In the genomic region with DNA sequence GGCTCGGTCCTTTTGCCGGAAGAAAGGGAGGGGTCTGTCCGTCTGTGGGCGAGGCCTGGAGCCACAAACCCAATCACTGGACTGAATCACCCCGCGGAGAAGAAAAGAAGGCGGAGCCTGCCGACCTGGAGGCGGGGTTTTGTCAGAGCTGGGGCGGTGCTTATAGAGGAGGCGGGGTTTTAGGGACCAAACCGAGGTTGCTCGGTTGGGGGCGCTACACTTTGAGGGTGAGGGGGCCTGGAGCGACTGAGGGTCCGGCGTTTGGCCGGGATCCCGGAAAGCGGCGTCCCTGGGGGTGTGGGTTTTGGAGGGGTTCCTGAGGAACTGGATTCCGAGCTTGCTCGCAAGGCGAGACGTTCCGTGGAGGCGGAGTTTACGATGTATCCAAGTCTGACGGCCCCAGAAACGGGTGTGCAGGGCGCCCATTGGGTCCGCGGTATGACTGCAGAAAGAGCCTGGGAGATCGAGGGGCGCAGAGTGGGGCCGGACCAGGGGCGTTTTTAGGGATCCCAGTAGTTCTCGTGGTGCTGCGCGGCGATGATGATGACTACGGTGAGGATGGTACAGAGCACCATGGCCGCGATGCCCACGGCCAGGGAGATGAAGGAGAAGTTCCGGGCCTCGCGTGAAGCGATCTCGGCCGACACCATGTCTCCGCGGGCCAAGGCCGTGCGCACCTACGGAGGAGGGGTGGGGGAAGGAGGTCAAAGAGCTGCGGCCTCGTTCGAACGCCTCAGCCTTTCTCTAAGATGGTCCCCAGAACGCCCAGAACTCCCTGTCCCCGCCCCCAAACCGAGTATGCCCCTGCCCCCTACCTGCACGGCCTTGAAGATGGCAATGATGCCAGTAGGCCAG, we compare ENCODE assay signal across 9 cellular contexts. TPM values are rescaled to one million over a fixed set of nuclear protein-coding genes. Genes with fewer than 3 reads are reported as not detected.
DNase-seq lines count a peak whose midpoint lies in the region; ATAC-seq, FAIRE-seq and TF ChIP-seq lines count a peak whose summit lies in the region.
"Had no signal": no experiment of that assay in that cellular context is flagged by ENCODE, and none has a peak within 500 bp of the region (broad histone marks: within the 10 kb centered on the region; RNA-seq: fewer than 3 reads in every experiment).

No MANE protein-coding gene starts in this region.

- POLR2A ChIA-PET in CD8-positive, alpha-beta memory T cell (lab: Charles Lee) = no interaction called here
- POLR2A ChIA-PET in activated CD4-positive, alpha-beta memory T cell treated with anti-CD3 and anti-CD28 coated beads, Interleukin-2, amount 10 ng/mL, durations not matched to agents 7 days and 5 days (lab: Charles Lee) = interaction anchor here (1.0 kb wide), 1 partner anchor 28 kb away, joined by 4 read pairs; no protein-coding TSS in a partner anchor

- H3K27me3 Mint-ChIP-seq in CD8-positive, alpha-beta memory T cell = peaks cover 29 to 47% of the 10 kb centered on the region in 2 donors
- H3K27me3 Mint-ChIP-seq in activated CD4-positive, alpha-beta memory T cell treated with anti-CD3 and anti-CD28 coated beads, Interleukin-2, amount 10 ng/mL, durations not matched to agents 7 days and 5 days = peaks cover 70% of the 10 kb centered on the region
- H3K27me3 Mint-ChIP-seq in effector memory CD8-positive, alpha-beta T cell = peaks cover 42 to 62% of the 10 kb centered on the region in 2 donors

- no peaks in the 10 kb centered on the region for H3K36me3 ChIP-seq in CD8-positive, alpha-beta memory T cell (ENCODE audit: insufficient read depth, low read length)
- H3K36me3 ChIP-seq in neutrophil (no peaks in the 10 kb centered on the region), thoracic aorta (no peaks in the 10 kb centered on the region)

- FAIRE-seq in HTR-8/SVneo (lab: Jason Lieb, UNC) = no peak

- H3K4me1 Mint-ChIP-seq in CD8-positive, alpha-beta memory T cell = peaks cover 37 to 55% (median 51%) of the 10 kb centered on the region in 3 donors
- H3K4me1 Mint-ChIP-seq in activated CD4-positive, alpha-beta memory T cell treated with anti-CD3 and anti-CD28 coated beads, Interleukin-2, amount 10 ng/mL, durations not matched to agents 7 days and 5 days = peaks cover 33% of the 10 kb centered on the region
- H3K4me1 Mint-ChIP-seq in effector memory CD8-positive, alpha-beta T cell (ENCODE audit: low read depth in 2 of 2) = peaks cover 30 to 39% of the 10 kb centered on the region in 2 donors

- no peak overlapping the region for H3K27ac ChIP-seq in CD8-positive, alpha-beta memory T cell (ENCODE audit: low read depth, low read length)
- H3K27ac ChIP-seq in neutrophil (no peak overlapping the region), thoracic aorta (no peak overlapping the region)

- no peaks in the 10 kb centered on the region for H3K27me3 ChIP-seq in CD8-positive, alpha-beta memory T cell (ENCODE audit: insufficient read depth, low read length, poor library complexity, severe bottlenecking)
- H3K27me3 ChIP-seq in neutrophil (peaks cover 82% of the 10 kb centered on the region), thoracic aorta (replicated peaks; ENCODE audit: insufficient read depth) (no peaks in the 10 kb centered on the region)

- H3K9me3 ChIP-seq in CD8-positive, alpha-beta memory T cell (ENCODE audit: low read length) = no peaks in the 10 kb centered on the region
- H3K9me3 ChIP-seq in neutrophil (no peaks in the 10 kb centered on the region), thoracic aorta (no peaks in the 10 kb centered on the region)

- no peak for TF ChIP-seq CTCF in neutrophil (IDR thresholded peaks at IDR 0.05)
- TF ChIP-seq CTCF in thoracic aorta (IDR thresholded peaks at IDR 0.05) = no peak

- CTCF ChIA-PET in CD8-positive, alpha-beta memory T cell (lab: Charles Lee) = interaction anchor here (1.1 to 2.0 kb wide), 3 partner anchors 10 to 46 kb away, joined by 3 to 9 read pairs (median 5); no protein-coding TSS in a partner anchor
- CTCF ChIA-PET in activated CD4-positive, alpha-beta memory T cell treated with anti-CD3 and anti-CD28 coated beads, Interleukin-2, amount 10 ng/mL, durations not matched to agents 7 days and 5 days (lab: Charles Lee) = interaction anchor here (1.0 to 1.6 kb wide), 2 partner anchors 18 to 46 kb away, joined by 3 to 4 read pairs; no protein-coding TSS in a partner anchor

- peak overlapping the region; percentile 28 to 88 (median 68) for H3K27ac Mint-ChIP-seq in CD8-positive, alpha-beta memory T cell
- H3K27ac Mint-ChIP-seq in activated CD4-positive, alpha-beta memory T cell treated with anti-CD3 and anti-CD28 coated beads, Interleukin-2, amount 10 ng/mL, durations not matched to agents 7 days and 5 days = peak overlapping the region; percentile 25
- no peak overlapping the region for H3K27ac Mint-ChIP-seq in effector memory CD8-positive, alpha-beta T cell

- peak; percentile 72 for ATAC-seq in effector memory CD8-positive, alpha-beta T cell (replicated peaks)
- ATAC-seq in thoracic aorta (ENCODE audit: insufficient number of reproducible peaks, low FRiP score, low read depth) = no peak

- H3K9me3 Mint-ChIP-seq in CD8-positive, alpha-beta memory T cell = peaks cover 0 to 8% (median 0%) of the 10 kb centered on the region in 5 donors
- H3K9me3 Mint-ChIP-seq in activated CD4-positive, alpha-beta memory T cell treated with anti-CD3 and anti-CD28 coated beads, Interleukin-2, amount 10 ng/mL, durations not matched to agents 7 days and 5 days = no peaks in the 10 kb centered on the region
- H3K9me3 Mint-ChIP-seq in effector memory CD8-positive, alpha-beta T cell = no peaks in the 10 kb centered on the region

- no peak overlapping the region for H3K4me3 ChIP-seq in CD8-positive, alpha-beta memory T cell (ENCODE audit: low read length)
- H3K4me3 ChIP-seq in neutrophil (ENCODE audit: low read depth in 1 of 2, low read length in 1 of 2) (peak overlapping the region; percentile 40 to 46), thoracic aorta (peak overlapping the region; percentile 26)

- DNase-seq in CD8-positive, alpha-beta memory T cell = peak; percentile 37 to 80 (median 58)
- peak; percentile 68 for DNase-seq in activated CD4-positive, alpha-beta memory T cell treated with anti-CD3 and anti-CD28 coated beads, Interleukin-2, amount 10 ng/mL, durations not matched to agents 7 days and 5 days
- DNase-seq in effector memory CD8-positive, alpha-beta T cell = peak; percentile 55 to 60 (median 58)
- DNase-seq in thoracic aorta (ENCODE audit: low spot score) (no peak), mesenteric fat pad (ENCODE audit: low spot score) (no peak), NOMO-1 treated with DMSO at 0.1 percent for 48 hours (lab: John Stamatoyannopoulos, UW; ENCODE audit: unreplicated experiment) (no peak), HTR-8/SVneo (ENCODE audit: insufficient read length, low spot score) (no peak)

- H3K36me3 Mint-ChIP-seq in CD8-positive, alpha-beta memory T cell = peaks cover 0 to 8% (median 2%) of the 10 kb centered on the region in 3 donors
- peaks cover 5% of the 10 kb centered on the region for H3K36me3 Mint-ChIP-seq in activated CD4-positive, alpha-beta memory T cell treated with anti-CD3 and anti-CD28 coated beads, Interleukin-2, amount 10 ng/mL, durations not matched to agents 7 days and 5 days (ENCODE audit: low read depth)
- H3K36me3 Mint-ChIP-seq in effector memory CD8-positive, alpha-beta T cell (ENCODE audit: insufficient read depth) = peaks cover 17% of the 10 kb centered on the region

- peaks cover 14% of the 10 kb centered on the region for H3K4me1 ChIP-seq in CD8-positive, alpha-beta memory T cell (ENCODE audit: insufficient read depth, low read length)
- H3K4me1 ChIP-seq in neutrophil (ENCODE audit: control insufficient read depth in 1 of 2, insufficient read depth in 1 of 2, low read depth in 1 of 2, low read length in 1 of 2) = peaks cover 14 to 17% of the 10 kb centered on the region in 2 experiments
- peaks cover 15 to 34% of the 10 kb centered on the region in 2 donors for H3K4me1 ChIP-seq in thoracic aorta (ENCODE audit: control insufficient read depth in 1 of 2, low read depth in 2 of 2)

- peak overlapping the region; percentile 80 to 89 (median 84) for H3K4me3 Mint-ChIP-seq in CD8-positive, alpha-beta memory T cell
- H3K4me3 Mint-ChIP-seq in activated CD4-positive, alpha-beta memory T cell treated with anti-CD3 and anti-CD28 coated beads, Interleukin-2, amount 10 ng/mL, durations not matched to agents 7 days and 5 days = peak overlapping the region; percentile 70
- peak overlapping the region; percentile 81 to 82 for H3K4me3 Mint-ChIP-seq in effector memory CD8-positive, alpha-beta T cell

RNA-seq across cellular contexts. Expression of a gene that starts 2.8 kb away (rescaled TPM):
- total RNA-seq in CD8-positive, alpha-beta memory T cell = under 1 TPM; 0.35 to 0.55 TPM
- polyA plus RNA-seq in CD8-positive, alpha-beta memory T cell = 0.72 TPM
- total RNA-seq in activated CD4-positive, alpha-beta memory T cell treated with anti-CD3 and anti-CD28 coated beads, Interleukin-2, amount 10 ng/mL, durations not matched to agents 7 days and 5 days = under 1 TPM; 0.13 to 0.28 TPM
- total RNA-seq in thoracic aorta = 1 to 10 TPM; 3.8 to 6.8 TPM
- 1.0 TPM for total RNA-seq in mesenteric fat pad
- total RNA-seq: Daoy had no signal

RNA-seq across cellular contexts. Expression of a gene that starts 5.0 kb away (rescaled TPM):
- 10 to 100 TPM; 18.8 to 19.0 TPM for total RNA-seq in CD8-positive, alpha-beta memory T cell
- 10.0 TPM for polyA plus RNA-seq in CD8-positive, alpha-beta memory T cell
- 1 to 10 TPM; 8.3 to 9.4 TPM for total RNA-seq in activated CD4-positive, alpha-beta memory T cell treated with anti-CD3 and anti-CD28 coated beads, Interleukin-2, amount 10 ng/mL, durations not matched to agents 7 days and 5 days
- total RNA-seq in thoracic aorta (10 to 100 TPM; 21.8 to 42.0 TPM), mesenteric fat pad (24.4 TPM)

RNA-seq across cellular contexts. Expression of a gene that starts 15.4 kb away (rescaled TPM):
- 1 to 10 TPM; 8.3 to 9.5 TPM for total RNA-seq in CD8-positive, alpha-beta memory T cell
- not detected for polyA plus RNA-seq in CD8-positive, alpha-beta memory T cell
- total RNA-seq in activated CD4-positive, alpha-beta memory T cell treated with anti-CD3 and anti-CD28 coated beads, Interleukin-2, amount 10 ng/mL, durations not matched to agents 7 days and 5 days = 1 to 10 TPM; 5.1 to 5.2 TPM
- total RNA-seq in thoracic aorta = 10 to 100 TPM; 13.8 to 16.2 TPM
- 15.5 TPM for total RNA-seq in mesenteric fat pad

RNA-seq across cellular contexts. Expression of a gene that starts 18.9 kb away (rescaled TPM):
- total RNA-seq in CD8-positive, alpha-beta memory T cell = 1 to 10 TPM; 6.8 to 8.1 TPM
- 2.3 TPM for polyA plus RNA-seq in CD8-positive, alpha-beta memory T cell
- 1 to 10 TPM; 7.6 to 8.6 TPM for total RNA-seq in activated CD4-positive, alpha-beta memory T cell treated with anti-CD3 and anti-CD28 coated beads, Interleukin-2, amount 10 ng/mL, durations not matched to agents 7 days and 5 days
- total RNA-seq in thoracic aorta (1 to 10 TPM in 1 of 2 donors, under 1 TPM in 1; 0.41 to 3.2 TPM), mesenteric fat pad (4.3 TPM)

RNA-seq across cellular contexts. Expression of a gene that starts 20.9 kb away (rescaled TPM):
- total RNA-seq in CD8-positive, alpha-beta memory T cell = 10 to 100 TPM; 72.5 to 74.4 TPM
- polyA plus RNA-seq in CD8-positive, alpha-beta memory T cell = 20.7 TPM
- total RNA-seq in activated CD4-positive, alpha-beta memory T cell treated with anti-CD3 and anti-CD28 coated beads, Interleukin-2, amount 10 ng/mL, durations not matched to agents 7 days and 5 days = 100 to 1,000 TPM; 142 to 147 TPM
- 10 to 100 TPM; 38.2 to 60.9 TPM for total RNA-seq in thoracic aorta
- total RNA-seq in mesenteric fat pad = 46.6 TPM

Comparison
In these comparisons a context has a peak if more than half of its experiments do, and no peak if none do; other contexts are left out.
1. DNase-seq: peak in CD8-positive, alpha-beta memory T cell (5 of 5), activated CD4-positive, alpha-beta memory T cell treated with anti-CD3 and anti-CD28 coated beads, Interleukin-2, amount 10 ng/mL, durations not matched to agents 7 days and 5 days (single experiment) and effector memory CD8-positive, alpha-beta T cell (3 of 3); none in thoracic aorta (single experiment), mesenteric fat pad (single experiment), NOMO-1 treated with DMSO at 0.1 percent for 48 hours (single experiment) and HTR-8/SVneo (single experiment).
2. H3K27ac Mint-ChIP-seq: peak in CD8-positive, alpha-beta memory T cell (8 of 8) and activated CD4-positive, alpha-beta memory T cell treated with anti-CD3 and anti-CD28 coated beads, Interleukin-2, amount 10 ng/mL, durations not matched to agents 7 days and 5 days (single experiment); none in effector memory CD8-positive, alpha-beta T cell (0 of 2).
3. Peak in every context shown above with its lines, with median percentiles within 50 percentile points of each other: H3K4me3 Mint-ChIP-seq.